ENCODE assay signal across 8 cellular contexts in the genomic region with DNA sequence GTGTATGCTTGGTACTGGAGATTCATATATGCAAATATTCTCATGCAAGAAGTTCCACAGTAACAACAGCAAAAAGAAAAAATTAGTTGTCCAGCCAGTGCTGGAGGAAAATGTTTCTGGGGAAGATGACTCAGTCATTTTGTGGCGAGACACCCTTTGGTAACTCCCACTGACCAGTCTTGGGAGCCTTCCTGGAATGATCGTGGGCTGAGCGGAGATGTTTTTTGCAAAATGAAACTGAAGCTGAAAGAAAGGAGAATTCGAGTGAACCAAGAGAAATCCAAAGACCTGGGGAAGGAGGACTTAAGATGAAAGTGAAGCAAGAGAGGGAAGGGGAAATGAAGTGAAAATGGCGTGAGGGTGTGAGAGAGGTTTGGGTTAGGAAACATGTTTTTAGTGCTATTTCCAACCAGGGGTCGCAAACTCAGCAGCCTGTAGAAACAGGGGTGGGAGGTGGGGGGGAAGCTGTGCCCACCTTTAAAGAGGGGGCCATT. TPM values are rescaled to one million over a fixed set of nuclear protein-coding genes. Genes with fewer than 3 reads are reported as not detected.
DNase-seq lines count a peak whose midpoint lies in the region; ATAC-seq and TF ChIP-seq lines count a peak whose summit lies in the region.

No MANE protein-coding gene starts in this region.

- H3K36me3 ChIP-seq in gastrocnemius medialis, result peaks cover 0 to 14% of the 10 kb centered on the region in 2 donors

- H3K27me3 ChIP-seq in gastrocnemius medialis, result no peaks in the 10 kb centered on the region

- in situ Hi-C loops in gastrocnemius medialis (cut with MboI; ENCODE audit: low sequenced_read_pairs in 4 of 4), result no loop called here

- DNase-seq in AG04449 (ENCODE audit: low read depth, low spot score) (peak; percentile 72), HS-5 (ENCODE audit: low read depth) (peak; percentile 75), germinal center (ENCODE audit: low spot score) (peak; percentile 52), gastrocnemius medialis (peak in 1 of 2 donors; percentile 35), NCI-H1930 (lab: John Stamatoyannopoulos, UW) (no peak), NCI-H446 treated with DMSO at 0.1 percent for 48 hours (lab: John Stamatoyannopoulos, UW) (no peak)
- DNase-seq in activated CD8-positive, alpha-beta T cell treated with anti-CD3 and anti-CD28 coated beads, Interleukin-2, amount 10 ng/mL, durations not matched to agents 7 days and 5 days, result no peak

- peak; percentile 13 for ATAC-seq in activated CD8-positive, alpha-beta T cell treated with anti-CD3 and anti-CD28 coated beads, Interleukin-2, amount 10 ng/mL, durations not matched to agents 7 days and 5 days
- peak; percentile 49 to 51 for ATAC-seq in gastrocnemius medialis
- ATAC-seq in HG02798 (IDR thresholded peaks at IDR 0.05; ENCODE audit: poor library complexity, unreplicated experiment), result no peak

- POLR2A ChIA-PET in AG04449 (lab: Yijun Ruan, JAX), result interaction anchor here (0.6 to 1.2 kb wide), 3 partner anchors 12 to 65 kb away, joined by 3 to 4 read pairs (median 4); no protein-coding TSS in a partner anchor
- POLR2A ChIA-PET in activated CD8-positive, alpha-beta T cell treated with anti-CD3 and anti-CD28 coated beads, Interleukin-2, amount 10 ng/mL, durations not matched to agents 7 days and 5 days (lab: Charles Lee), result interaction anchor here (0.5 to 0.6 kb wide), 2 partner anchors 21 to 92 kb away, joined by 3 read pairs; no protein-coding TSS in a partner anchor

- no peaks in the 10 kb centered on the region for H3K36me3 Mint-ChIP-seq in activated CD8-positive, alpha-beta T cell treated with anti-CD3 and anti-CD28 coated beads, Interleukin-2, amount 10 ng/mL, durations not matched to agents 7 days and 5 days (ENCODE audit: low read depth)

- peaks cover 9% of the 10 kb centered on the region for H3K27me3 Mint-ChIP-seq in activated CD8-positive, alpha-beta T cell treated with anti-CD3 and anti-CD28 coated beads, Interleukin-2, amount 10 ng/mL, durations not matched to agents 7 days and 5 days (ENCODE audit: low read depth)

- CTCF ChIA-PET in AG04449 (lab: Yijun Ruan, JAX), result interaction anchor here (1.3 to 4.4 kb wide), 6 partner anchors 10 to 257 kb away, joined by 3 to 17 read pairs (median 4); partner anchors contain the start of gene TMC7
- CTCF ChIA-PET in activated CD8-positive, alpha-beta T cell treated with anti-CD3 and anti-CD28 coated beads, Interleukin-2, amount 10 ng/mL, durations not matched to agents 7 days and 5 days (lab: Charles Lee), result interaction anchor here (1.1 to 4.2 kb wide), 4 partner anchors 12 to 33 kb away, joined by 3 to 16 read pairs (median 5); no protein-coding TSS in a partner anchor

- H3K4me3 ChIP-seq in AG04449 (ENCODE audit: low read depth, low read length) (peak overlapping the region; percentile 64), gastrocnemius medialis (peak overlapping the region; percentile 21 to 38 (median 34))

- H3K27ac ChIP-seq in gastrocnemius medialis, result peak overlapping the region; percentile 52 to 94 (median 70)

- intact Hi-C loops in gastrocnemius medialis (cut with DNase I; ENCODE audit: low total_unique reads), result no loop called here

- peaks cover 54 to 56% of the 10 kb centered on the region in 2 donors for H3K4me1 ChIP-seq in gastrocnemius medialis

- H3K9me3 Mint-ChIP-seq in activated CD8-positive, alpha-beta T cell treated with anti-CD3 and anti-CD28 coated beads, Interleukin-2, amount 10 ng/mL, durations not matched to agents 7 days and 5 days (ENCODE audit: insufficient read depth), result no peaks in the 10 kb centered on the region

- H3K4me3 Mint-ChIP-seq in activated CD8-positive, alpha-beta T cell treated with anti-CD3 and anti-CD28 coated beads, Interleukin-2, amount 10 ng/mL, durations not matched to agents 7 days and 5 days, result peak overlapping the region; percentile 68

- H3K9me3 ChIP-seq in gastrocnemius medialis, result no peaks in the 10 kb centered on the region

- H3K4me1 Mint-ChIP-seq in activated CD8-positive, alpha-beta T cell treated with anti-CD3 and anti-CD28 coated beads, Interleukin-2, amount 10 ng/mL, durations not matched to agents 7 days and 5 days (ENCODE audit: low read depth), result peaks cover 27% of the 10 kb centered on the region

- no peak for TF ChIP-seq POLR2A in gastrocnemius medialis (IDR thresholded peaks at IDR 0.05)

- TF ChIP-seq CTCF in AG04449 (IDR thresholded peaks at IDR 0.05; ENCODE audit: insufficient read depth, low read length, missing control alignments) (no peak), gastrocnemius medialis (IDR thresholded peaks at IDR 0.05 in 4 of 5, conservative IDR thresholded peaks at IDR 0.05 in 1 of 5) (no peak)

- H3K27ac Mint-ChIP-seq in activated CD8-positive, alpha-beta T cell treated with anti-CD3 and anti-CD28 coated beads, Interleukin-2, amount 10 ng/mL, durations not matched to agents 7 days and 5 days, result peak overlapping the region; percentile 84

RNA-seq across cellular contexts. Expression of gene ITPRIPL2, which starts 5.2 kb away (rescaled TPM):
- 1 to 10 TPM; 2.3 TPM for total RNA-seq in activated CD8-positive, alpha-beta T cell treated with anti-CD3 and anti-CD28 coated beads, Interleukin-2, amount 10 ng/mL, durations not matched to agents 7 days and 5 days
- 10 to 100 TPM; 13.3 to 18.9 (median 18.5) TPM for total RNA-seq in gastrocnemius medialis

RNA-seq across cellular contexts. Expression of gene SYT17, which starts 49.1 kb away (rescaled TPM):
- total RNA-seq in activated CD8-positive, alpha-beta T cell treated with anti-CD3 and anti-CD28 coated beads, Interleukin-2, amount 10 ng/mL, durations not matched to agents 7 days and 5 days, result not detected
- under 1 TPM; 0.10 to 0.87 (median 0.18) TPM for total RNA-seq in gastrocnemius medialis

RNA-seq across cellular contexts. Expression of gene COQ7, which starts 51.6 kb away (rescaled TPM):
- total RNA-seq in activated CD8-positive, alpha-beta T cell treated with anti-CD3 and anti-CD28 coated beads, Interleukin-2, amount 10 ng/mL, durations not matched to agents 7 days and 5 days, result 10 to 100 TPM; 16.3 to 16.8 TPM
- total RNA-seq in gastrocnemius medialis, result 10 to 100 TPM; 15.1 to 36.2 (median 21.7) TPM

Comparison
In these comparisons a context has a peak if more than half of its experiments do, and no peak if none do; other contexts are left out.
1. DNase-seq: peak in AG04449 (single experiment), HS-5 (single experiment) and germinal center (single experiment); none in activated CD8-positive, alpha-beta T cell treated with anti-CD3 and anti-CD28 coated beads, Interleukin-2, amount 10 ng/mL, durations not matched to agents 7 days and 5 days (single experiment), NCI-H1930 (0 of 2) and NCI-H446 treated with DMSO at 0.1 percent for 48 hours (single experiment).
2. RNA of gene ITPRIPL2, which starts 5.2 kb away (total RNA-seq): 13.3 to 18.9 TPM in gastrocnemius medialis; 2.3 TPM in activated CD8-positive, alpha-beta T cell treated with anti-CD3 and anti-CD28 coated beads, Interleukin-2, amount 10 ng/mL, durations not matched to agents 7 days and 5 days; every median in the first group is over 4 times any median in the second.